8 cellular contexts compared by ENCODE assay signal in the genomic region with DNA sequence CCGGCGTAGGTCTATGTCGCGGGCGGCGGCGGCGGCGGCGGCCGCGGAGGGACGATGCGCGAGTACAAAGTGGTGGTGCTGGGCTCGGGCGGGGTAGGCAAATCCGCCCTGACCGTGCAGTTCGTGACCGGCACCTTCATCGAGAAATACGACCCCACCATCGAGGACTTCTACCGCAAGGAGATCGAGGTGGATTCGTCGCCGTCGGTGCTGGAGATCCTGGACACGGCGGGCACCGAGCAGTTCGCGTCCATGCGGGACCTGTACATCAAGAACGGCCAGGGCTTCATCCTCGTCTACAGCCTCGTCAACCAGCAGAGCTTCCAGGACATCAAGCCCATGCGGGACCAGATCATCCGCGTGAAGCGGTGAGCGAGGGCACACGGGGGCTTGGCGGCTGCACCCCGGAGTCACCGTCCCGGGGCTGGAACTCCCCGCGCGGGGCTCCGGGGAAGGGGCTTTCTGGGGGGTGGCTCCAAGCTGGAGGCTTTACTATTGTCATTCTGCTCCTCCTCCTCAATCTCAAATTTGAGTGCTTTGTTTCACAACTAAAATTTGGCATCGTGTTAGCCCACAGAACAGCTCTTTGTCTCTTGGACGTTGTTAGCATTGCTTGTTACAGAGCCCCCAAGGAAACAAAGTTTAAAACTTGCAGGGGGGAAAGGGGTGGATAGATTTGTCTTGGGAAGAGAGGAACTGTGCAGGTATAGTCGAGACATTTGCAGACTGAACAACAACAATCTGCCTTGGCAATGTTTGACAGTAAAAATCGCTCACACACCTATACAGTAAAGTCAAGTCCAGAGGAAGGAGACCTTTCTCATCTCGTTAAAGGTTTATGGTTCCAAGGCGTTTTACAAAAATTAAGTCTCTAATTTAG.
A peak's percentile ranks its signal among the peaks of the same experiment; 100 is the strongest.
DNase-seq lines count a peak whose midpoint lies in the region; ATAC-seq lines count a peak whose summit lies in the region.

No MANE protein-coding gene starts in this region.

- DNase-seq in SIG-M5 treated with dmso at 0.1 percent for 504 hours (lab: John Stamatoyannopoulos, UW; ENCODE audit: unreplicated experiment) (peak; percentile 19), SIG-M5 (lab: John Stamatoyannopoulos, UW) (no peak), T-helper 9 cell (peak; percentile 37), brain pericyte (ENCODE audit: low read depth, low spot score) (peak; percentile 11), kidney tubule cell (ENCODE audit: low spot score) (peak; percentile 36)
- DNase-seq in stimulated activated CD4-positive, alpha-beta T cell treated with anti-CD3 and anti-CD28 coated beads, Interleukin-15, amount 100 ng/mL, for 48 hours (ENCODE audit: low read depth in 2 of 2) = peak; percentile 5 to 10

- peak; percentile 0 for ATAC-seq in HG03469 (IDR thresholded peaks at IDR 0.05; ENCODE audit: unreplicated experiment)
- no peak for ATAC-seq in GM18858 (IDR thresholded peaks at IDR 0.05; ENCODE audit: unreplicated experiment)
